ENCODE assay signal across 1 cellular context in the genomic region with DNA sequence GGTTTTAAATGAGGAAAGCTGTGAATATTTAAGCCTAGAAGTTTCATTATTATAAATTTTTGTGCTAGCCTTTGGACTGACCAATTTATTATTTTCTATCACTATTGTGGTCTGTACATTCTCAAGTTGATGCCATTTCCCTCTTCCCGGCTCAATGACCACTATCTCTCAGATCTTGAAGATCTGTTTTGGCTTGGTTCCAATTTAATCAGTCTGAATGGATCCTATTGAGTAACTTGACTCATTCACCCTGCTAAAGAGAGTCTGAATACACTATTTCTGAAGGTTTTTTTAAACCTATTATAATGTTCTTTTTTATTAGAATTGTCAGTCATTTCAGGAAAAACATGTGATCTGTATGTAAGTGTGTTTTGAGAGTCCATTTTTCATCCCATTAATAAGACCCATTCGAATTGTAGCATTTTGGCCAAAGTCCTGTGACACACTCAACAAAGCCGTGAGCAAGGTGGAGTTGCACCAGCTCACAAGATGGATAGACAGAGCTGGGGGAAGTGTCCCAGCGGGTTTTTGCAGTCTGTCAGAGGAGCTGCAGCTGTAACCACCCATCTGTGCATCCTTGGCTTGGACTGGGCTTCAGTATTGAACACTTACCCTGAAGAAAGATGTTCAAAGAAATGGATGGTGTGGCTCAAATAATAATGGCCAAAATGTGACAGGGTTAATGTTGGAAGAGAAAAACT.
TF ChIP-seq lines count a peak whose summit lies in the region.

No MANE protein-coding gene starts in this region.

TF ChIP-seq in HepG2, 621 proteins besides CTCF, POLR2A, EP300 and RAD21:
- TF ChIP-seq, protein P1, sequence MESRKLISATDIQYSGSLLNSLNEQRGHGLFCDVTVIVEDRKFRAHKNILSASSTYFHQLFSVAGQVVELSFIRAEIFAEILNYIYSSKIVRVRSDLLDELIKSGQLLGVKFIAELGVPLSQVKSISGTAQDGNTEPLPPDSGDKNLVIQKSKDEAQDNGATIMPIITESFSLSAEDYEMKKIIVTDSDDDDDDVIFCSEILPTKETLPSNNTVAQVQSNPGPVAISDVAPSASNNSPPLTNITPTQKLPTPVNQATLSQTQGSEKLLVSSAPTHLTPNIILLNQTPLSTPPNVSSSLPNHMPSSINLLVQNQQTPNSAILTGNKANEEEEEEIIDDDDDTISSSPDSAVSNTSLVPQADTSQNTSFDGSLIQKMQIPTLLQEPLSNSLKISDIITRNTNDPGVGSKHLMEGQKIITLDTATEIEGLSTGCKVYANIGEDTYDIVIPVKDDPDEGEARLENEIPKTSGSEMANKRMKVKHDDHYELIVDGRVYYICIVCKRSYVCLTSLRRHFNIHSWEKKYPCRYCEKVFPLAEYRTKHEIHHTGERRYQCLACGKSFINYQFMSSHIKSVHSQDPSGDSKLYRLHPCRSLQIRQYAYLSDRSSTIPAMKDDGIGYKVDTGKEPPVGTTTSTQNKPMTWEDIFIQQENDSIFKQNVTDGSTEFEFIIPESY (CRISPR knock-in tag; IDR thresholded peaks at IDR 0.05), result 0 out of 2 replicates have a peak, but pooled peaks have one; percentile 47
- TF ChIP-seq SP5 (CRISPR knock-in tag; IDR thresholded peaks at IDR 0.05; ENCODE audit: borderline replicate concordance, low read depth), result no peak
- TF ChIP-seq ZFP62 (CRISPR knock-in tag; IDR thresholded peaks at IDR 0.05), result no peak
- TF ChIP-seq, protein P2, sequence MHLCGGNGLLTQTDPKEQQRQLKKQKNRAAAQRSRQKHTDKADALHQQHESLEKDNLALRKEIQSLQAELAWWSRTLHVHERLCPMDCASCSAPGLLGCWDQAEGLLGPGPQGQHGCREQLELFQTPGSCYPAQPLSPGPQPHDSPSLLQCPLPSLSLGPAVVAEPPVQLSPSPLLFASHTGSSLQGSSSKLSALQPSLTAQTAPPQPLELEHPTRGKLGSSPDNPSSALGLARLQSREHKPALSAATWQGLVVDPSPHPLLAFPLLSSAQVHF (CRISPR knock-in tag; IDR thresholded peaks at IDR 0.05), result no peak
- TF ChIP-seq, protein P3, sequence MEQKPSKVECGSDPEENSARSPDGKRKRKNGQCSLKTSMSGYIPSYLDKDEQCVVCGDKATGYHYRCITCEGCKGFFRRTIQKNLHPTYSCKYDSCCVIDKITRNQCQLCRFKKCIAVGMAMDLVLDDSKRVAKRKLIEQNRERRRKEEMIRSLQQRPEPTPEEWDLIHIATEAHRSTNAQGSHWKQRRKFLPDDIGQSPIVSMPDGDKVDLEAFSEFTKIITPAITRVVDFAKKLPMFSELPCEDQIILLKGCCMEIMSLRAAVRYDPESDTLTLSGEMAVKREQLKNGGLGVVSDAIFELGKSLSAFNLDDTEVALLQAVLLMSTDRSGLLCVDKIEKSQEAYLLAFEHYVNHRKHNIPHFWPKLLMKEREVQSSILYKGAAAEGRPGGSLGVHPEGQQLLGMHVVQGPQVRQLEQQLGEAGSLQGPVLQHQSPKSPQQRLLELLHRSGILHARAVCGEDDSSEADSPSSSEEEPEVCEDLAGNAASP (CRISPR knock-in tag; IDR thresholded peaks at IDR 0.05; ENCODE audit: borderline replicate concordance), result no peak
- no peak for TF ChIP-seq HOXA5 (CRISPR knock-in tag; IDR thresholded peaks at IDR 0.05)
- TF ChIP-seq, protein P4, sequence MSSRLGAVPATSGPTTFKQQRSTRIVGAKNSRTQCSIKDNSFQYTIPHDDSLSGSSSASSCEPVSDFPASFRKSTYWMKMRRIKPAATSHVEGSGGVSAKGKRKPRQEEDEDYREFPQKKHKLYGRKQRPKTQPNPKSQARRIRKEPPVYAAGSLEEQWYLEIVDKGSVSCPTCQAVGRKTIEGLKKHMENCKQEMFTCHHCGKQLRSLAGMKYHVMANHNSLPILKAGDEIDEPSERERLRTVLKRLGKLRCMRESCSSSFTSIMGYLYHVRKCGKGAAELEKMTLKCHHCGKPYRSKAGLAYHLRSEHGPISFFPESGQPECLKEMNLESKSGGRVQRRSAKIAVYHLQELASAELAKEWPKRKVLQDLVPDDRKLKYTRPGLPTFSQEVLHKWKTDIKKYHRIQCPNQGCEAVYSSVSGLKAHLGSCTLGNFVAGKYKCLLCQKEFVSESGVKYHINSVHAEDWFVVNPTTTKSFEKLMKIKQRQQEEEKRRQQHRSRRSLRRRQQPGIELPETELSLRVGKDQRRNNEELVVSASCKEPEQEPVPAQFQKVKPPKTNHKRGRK (CRISPR knock-in tag; IDR thresholded peaks at IDR 0.05), result no peak
- TF ChIP-seq ZNF564 (CRISPR knock-in tag; IDR thresholded peaks at IDR 0.05), result no peak
- no peak for TF ChIP-seq RXRB (CRISPR knock-in tag; IDR thresholded peaks at IDR 0.05; ENCODE audit: borderline replicate concordance)
- TF ChIP-seq, protein P5, sequence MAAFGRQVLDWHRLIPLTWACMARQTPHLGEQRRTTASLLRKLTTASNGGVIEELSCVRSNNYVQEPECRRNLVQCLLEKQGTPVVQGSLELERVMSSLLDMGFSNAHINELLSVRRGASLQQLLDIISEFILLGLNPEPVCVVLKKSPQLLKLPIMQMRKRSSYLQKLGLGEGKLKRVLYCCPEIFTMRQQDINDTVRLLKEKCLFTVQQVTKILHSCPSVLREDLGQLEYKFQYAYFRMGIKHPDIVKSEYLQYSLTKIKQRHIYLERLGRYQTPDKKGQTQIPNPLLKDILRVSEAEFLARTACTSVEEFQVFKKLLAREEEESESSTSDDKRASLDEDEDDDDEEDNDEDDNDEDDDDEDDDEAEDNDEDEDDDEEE (CRISPR knock-in tag; IDR thresholded peaks at IDR 0.05), result no peak
- no peak for TF ChIP-seq CBFB (CRISPR knock-in tag; IDR thresholded peaks at IDR 0.05)
- TF ChIP-seq RBM22 (optimal IDR thresholded peaks at IDR 0.05; ENCODE audit: low read length), result peak; percentile 49
